Comparison of ENCODE assay signal across 8 cellular contexts in genomic region chr16:30628628-30629342, GRCh38. TPM values are rescaled to one million over a fixed set of nuclear protein-coding genes. Genes with fewer than 3 reads are reported as not detected.
A peak's percentile ranks its signal among the peaks of the same experiment; 100 is the strongest.
DNase-seq lines count a peak whose midpoint lies in the region; ATAC-seq, FAIRE-seq and TF ChIP-seq lines count a peak whose summit lies in the region.

No MANE protein-coding gene starts in this region.

- ATAC-seq in GM21825 (IDR thresholded peaks at IDR 0.05; ENCODE audit: unreplicated experiment): no peak

- peaks cover 5% of the 10 kb centered on the region; the same call in 1 of the 2 replicates for H3K9me3 ChIP-seq in DOHH2 (ENCODE audit: control insufficient read depth, insufficient read depth, low read length)
- peaks cover 3 to 8% of the 10 kb centered on the region in 2 donors for H3K9me3 ChIP-seq in neuronal stem cell (replicated peaks in 1 of 2; ENCODE audit: control insufficient read depth in 2 of 2, insufficient read depth in 1 of 2, low read depth in 1 of 2, low read length in 2 of 2)

- no peak overlapping the region for H4K8ac ChIP-seq in neuronal stem cell (ENCODE audit: low read depth, low read length)

- no peaks in the 10 kb centered on the region for H3K9me2 ChIP-seq in DOHH2 (replicated peaks; ENCODE audit: control insufficient read depth, low read length)

- H3K79me1 ChIP-seq in neuronal stem cell (ENCODE audit: low read depth, low read length): no peaks in the 10 kb centered on the region

- no CpG with 5 or more reads among the region's 15 CpGs for WGBS in neuronal stem cell (ENCODE audit: extremely low coverage in 2 of 2, insufficient read length in 2 of 2, insufficient replicate concordance in 1 of 2), 2 donors

- peak; percentile 58 to 67 for DNase-seq in Kasumi-1 (lab: John Stamatoyannopoulos, UW)
- DNase-seq in RCC 7860 (ENCODE audit: low spot score): peak; percentile 63
- DNase-seq in activated T-cell treated with anti-CD3 and anti-CD28 coated beads, Interleukin-2, amount 50 U/mL, for 48 hours: peak; percentile 95 to 98
- peak; percentile 81 for DNase-seq in fibroblast of peridontal ligament (ENCODE audit: extremely low read depth)
- peak; percentile 69 for DNase-seq in neuronal stem cell (ENCODE audit: low spot score)
- DNase-seq in stromal cell of bone marrow (ENCODE audit: low read depth): peak; percentile 51

- FAIRE-seq in RCC 7860 (lab: Jason Lieb, UNC): peak; percentile 26

- peak; percentile 92 for TF ChIP-seq CTCF in DOHH2 (IDR thresholded peaks at IDR 0.05; ENCODE audit: low read depth, low read length, poor library complexity, severe bottlenecking)

- no peak overlapping the region for H4K91ac ChIP-seq in neuronal stem cell (ENCODE audit: low read depth, low read length, poor library complexity)

- H3K27ac ChIP-seq in DOHH2 (ENCODE audit: low read depth, low read length): no peak overlapping the region
- H3K27ac ChIP-seq in neuronal stem cell (replicated peaks; ENCODE audit: low read length): no peak overlapping the region

- no peak overlapping the region for H3K9ac ChIP-seq in neuronal stem cell (ENCODE audit: low read depth, low read length, poor library complexity)

- no peak overlapping the region for H3K14ac ChIP-seq in neuronal stem cell (ENCODE audit: low read length)

- no peaks in the 10 kb centered on the region for H3K27me3 ChIP-seq in DOHH2 (ENCODE audit: control insufficient read depth, low read length)
- no peaks in the 10 kb centered on the region for H3K27me3 ChIP-seq in neuronal stem cell (ENCODE audit: control insufficient read depth in 3 of 3, insufficient read depth in 3 of 3, low read depth in 1 of 3, low read length in 3 of 3)

- H3K4me3 ChIP-seq in DOHH2 (ENCODE audit: low read length) (peak overlapping the region; percentile 53), neuronal stem cell (ENCODE audit: low read length in 2 of 2) (no peak overlapping the region)

- no peak overlapping the region for H3K4ac ChIP-seq in neuronal stem cell (ENCODE audit: low read length)

- H2BK12ac ChIP-seq in neuronal stem cell (ENCODE audit: low read length): no peak overlapping the region

- no peak overlapping the region for H2AK5ac ChIP-seq in neuronal stem cell (ENCODE audit: low read depth, low read length)

- H3K23ac ChIP-seq in neuronal stem cell (ENCODE audit: low read depth, low read length, poor library complexity): no peak overlapping the region

- H4K20me1 ChIP-seq in DOHH2 (ENCODE audit: control insufficient read depth, insufficient read depth, low read depth, low read length): no peaks in the 10 kb centered on the region

- H3K79me2 ChIP-seq in DOHH2 (ENCODE audit: control insufficient read depth, low read length): peaks cover 8% of the 10 kb centered on the region

- H3K4me1 ChIP-seq in DOHH2 (ENCODE audit: control insufficient read depth, low read length) (peaks cover 13% of the 10 kb centered on the region), neuronal stem cell (ENCODE audit: control insufficient read depth in 2 of 2, insufficient read depth in 1 of 2, low read depth in 1 of 2, low read length in 2 of 2) (no peaks in the 10 kb centered on the region)

- no peak overlapping the region for H3K18ac ChIP-seq in neuronal stem cell (ENCODE audit: low read length)

- no peak overlapping the region for H2BK120ac ChIP-seq in neuronal stem cell (ENCODE audit: low read depth, low read length)

- H2AFZ ChIP-seq in neuronal stem cell (ENCODE audit: low read length): peak overlapping the region; percentile 74

- no peak overlapping the region for H2BK5ac ChIP-seq in neuronal stem cell (ENCODE audit: low read length)

- peak overlapping the region; percentile 65 for H3K4me2 ChIP-seq in DOHH2 (ENCODE audit: low read length)
- no peak overlapping the region for H3K4me2 ChIP-seq in neuronal stem cell (ENCODE audit: insufficient read depth, low read length, poor library complexity, severe bottlenecking)

- H3K36me3 ChIP-seq in DOHH2 (ENCODE audit: control insufficient read depth, low read length) (no peaks in the 10 kb centered on the region), neuronal stem cell (replicated peaks in 1 of 2; ENCODE audit: control insufficient read depth in 2 of 2, insufficient read depth in 2 of 2, low read length in 2 of 2) (no peaks in the 10 kb centered on the region)

- no peak overlapping the region for H2BK15ac ChIP-seq in neuronal stem cell (ENCODE audit: low read length)

- peaks cover 10% of the 10 kb centered on the region for H3F3A ChIP-seq in DOHH2 (ENCODE audit: control insufficient read depth, insufficient read depth)

RNA-seq across cellular contexts. Expression of gene ZNF689, which starts 18.6 kb away (rescaled TPM):
- 17.0 TPM for polyA plus RNA-seq in neuronal stem cell (2013, experiment 1 of 2)
- 18.5 TPM for polyA plus RNA-seq in neuronal stem cell (2013, experiment 2 of 2)

RNA-seq across cellular contexts. Expression of gene PRR14, which starts 22.0 kb away (rescaled TPM):
- 52.4 TPM for polyA plus RNA-seq in neuronal stem cell (2013, experiment 1 of 2)
- polyA plus RNA-seq in neuronal stem cell (2013, experiment 2 of 2): 55.2 TPM

RNA-seq across cellular contexts. Expression of gene FBRS, which starts 29.4 kb away (rescaled TPM):
- 30.9 TPM for polyA plus RNA-seq in neuronal stem cell (2013, experiment 1 of 2)
- 31.8 TPM for polyA plus RNA-seq in neuronal stem cell (2013, experiment 2 of 2)

RNA-seq across cellular contexts. Expression of gene ZNF785, which starts 43.3 kb away (rescaled TPM):
- polyA plus RNA-seq in neuronal stem cell (2013, experiment 1 of 2): 12.5 TPM
- polyA plus RNA-seq in neuronal stem cell (2013, experiment 2 of 2): 12.6 TPM

RNA-seq across cellular contexts. Expression of gene ZNF688, which starts 57.3 kb away (rescaled TPM):
- 6.6 TPM for polyA plus RNA-seq in neuronal stem cell (2013, experiment 1 of 2)
- 7.2 TPM for polyA plus RNA-seq in neuronal stem cell (2013, experiment 2 of 2)
